Comparison of ENCODE assay signal across 1 cellular context in genomic region chr19:16454519-16454918, GRCh38.
TF ChIP-seq lines count a peak whose summit lies in the region.

No MANE protein-coding gene starts in this region.

TF ChIP-seq in SK-N-SH, 30 proteins besides CTCF, POLR2A, EP300 and RAD21 (continued from another document):
- no peak for TF ChIP-seq FOXJ3 (CRISPR knock-in tag; IDR thresholded peaks at IDR 0.05)
- TF ChIP-seq GABPA (IDR thresholded peaks at IDR 0.05; ENCODE audit: low read depth): no peak
- TF ChIP-seq JUND (IDR thresholded peaks at IDR 0.05): no peak
- no peak for TF ChIP-seq SMC3 (IDR thresholded peaks at IDR 0.05; ENCODE audit: low read depth, low read length)
- TF ChIP-seq FOSL2 (IDR thresholded peaks at IDR 0.05; ENCODE audit: borderline replicate concordance, low read depth): no peak
- no peak for TF ChIP-seq TAF1 (IDR thresholded peaks at IDR 0.05; ENCODE audit: borderline replicate concordance, low read depth, low read length)
- TF ChIP-seq MEF2A (IDR thresholded peaks at IDR 0.05; ENCODE audit: borderline replicate concordance, low read depth): no peak
- no peak for TF ChIP-seq ELF1 (IDR thresholded peaks at IDR 0.05)
- no peak for TF ChIP-seq REST (IDR thresholded peaks at IDR 0.05; ENCODE audit: low read depth, low read length)
- TF ChIP-seq MAX (IDR thresholded peaks at IDR 0.05; ENCODE audit: low read depth): no peak
- TF ChIP-seq RCOR1 (IDR thresholded peaks at IDR 0.05; ENCODE audit: low read length): no peak
- TF ChIP-seq CHD2 (IDR thresholded peaks at IDR 0.05; ENCODE audit: low read length, partially characterized antibody): no peak
- TF ChIP-seq, protein P1, sequence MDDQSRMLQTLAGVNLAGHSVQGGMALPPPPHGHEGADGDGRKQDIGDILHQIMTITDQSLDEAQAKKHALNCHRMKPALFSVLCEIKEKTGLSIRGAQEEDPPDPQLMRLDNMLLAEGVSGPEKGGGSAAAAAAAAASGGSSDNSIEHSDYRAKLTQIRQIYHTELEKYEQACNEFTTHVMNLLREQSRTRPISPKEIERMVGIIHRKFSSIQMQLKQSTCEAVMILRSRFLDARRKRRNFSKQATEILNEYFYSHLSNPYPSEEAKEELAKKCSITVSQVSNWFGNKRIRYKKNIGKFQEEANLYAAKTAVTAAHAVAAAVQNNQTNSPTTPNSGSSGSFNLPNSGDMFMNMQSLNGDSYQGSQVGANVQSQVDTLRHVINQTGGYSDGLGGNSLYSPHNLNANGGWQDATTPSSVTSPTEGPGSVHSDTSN (IDR thresholded peaks at IDR 0.05): no peak
- no peak for TF ChIP-seq MXI1 (IDR thresholded peaks at IDR 0.05; ENCODE audit: low read depth, low read length)
- TF ChIP-seq, protein P2, sequence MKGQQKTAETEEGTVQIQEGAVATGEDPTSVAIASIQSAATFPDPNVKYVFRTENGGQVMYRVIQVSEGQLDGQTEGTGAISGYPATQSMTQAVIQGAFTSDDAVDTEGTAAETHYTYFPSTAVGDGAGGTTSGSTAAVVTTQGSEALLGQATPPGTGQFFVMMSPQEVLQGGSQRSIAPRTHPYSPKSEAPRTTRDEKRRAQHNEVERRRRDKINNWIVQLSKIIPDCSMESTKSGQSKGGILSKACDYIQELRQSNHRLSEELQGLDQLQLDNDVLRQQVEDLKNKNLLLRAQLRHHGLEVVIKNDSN (IDR thresholded peaks at IDR 0.05; ENCODE audit: borderline replicate concordance, low read depth): no peak
